ENCODE assay signal across 19 cellular contexts in genomic region chr18:47191956-47192355, GRCh38. TPM values are rescaled to one million over a fixed set of nuclear protein-coding genes. Genes with fewer than 3 reads are reported as not detected.
DNase-seq lines count a peak whose midpoint lies in the region; ATAC-seq, FAIRE-seq and TF ChIP-seq lines count a peak whose summit lies in the region.
"Had no signal": no experiment of that assay in that cellular context is flagged by ENCODE, and none has a peak within 500 bp of the region (broad histone marks: within the 10 kb centered on the region; RNA-seq: fewer than 3 reads in every experiment).

No MANE protein-coding gene starts in this region.

- POLR2A ChIA-PET in CD4-positive, alpha-beta memory T cell (lab: Charles Lee; ENCODE audit: partially characterized antibody) = no interaction called here

- no peaks in the 10 kb centered on the region for H3K4me1 ChIP-seq in CD4-positive, alpha-beta memory T cell (ENCODE audit: insufficient read depth, low read length)
- H3K4me1 ChIP-seq: heart right ventricle, left lung, stomach had no signal

- no peak for FAIRE-seq in RCC 7860 (lab: Jason Lieb, UNC)
- FAIRE-seq: astrocyte had no signal

- no peak for TF ChIP-seq CTCF in cardiac fibroblast (IDR thresholded peaks at IDR 0.05; ENCODE audit: low read depth, low read length)

- no peaks in the 10 kb centered on the region for H3K9me3 ChIP-seq in CD4-positive, alpha-beta memory T cell (ENCODE audit: control insufficient read depth in 1 of 2, low read length in 2 of 2)
- H3K9me3 ChIP-seq: heart right ventricle, left lung, stomach had no signal

- CTCF ChIA-PET in CD4-positive, alpha-beta memory T cell (lab: Charles Lee; ENCODE audit: partially characterized antibody) = interaction anchor here (2.7 kb wide), 1 partner anchor 13 kb away, joined by 14 read pairs; no protein-coding TSS in a partner anchor

- intact Hi-C loops in CD4-positive, alpha-beta memory T cell (cut with micrococcal nuclease) = no loop called here

- no peak overlapping the region for H3K4me3 ChIP-seq in cardiac fibroblast (replicated peaks in 1 of 2; ENCODE audit: low read depth in 2 of 2, low read length in 2 of 2)
- no peak overlapping the region for H3K4me3 ChIP-seq in CD4-positive, alpha-beta memory T cell (ENCODE audit: low read length in 2 of 2)
- H3K4me3 ChIP-seq: heart right ventricle, left lung, stomach had no signal

- no peak overlapping the region for H3K4me3 Mint-ChIP-seq in CD4-positive, alpha-beta memory T cell
- H3K4me3 Mint-ChIP-seq: activated CD4-positive, alpha-beta T cell treated with anti-CD3 and anti-CD28 coated beads, Interleukin-2, amount 10 ng/mL, durations not matched to agents 24 days and 14 days; natural killer cell had no signal

- H3K36me3 Mint-ChIP-seq in CD4-positive, alpha-beta memory T cell = no peaks in the 10 kb centered on the region
- H3K36me3 Mint-ChIP-seq: natural killer cell had no signal

- DNase-seq in GM03348 (ENCODE audit: low spot score) (peak; percentile 5), M059J (ENCODE audit: low read depth) (peak; percentile 32), cardiac fibroblast (ENCODE audit: low read depth in 2 of 2) (peak; percentile 16 to 66), kidney glomerular epithelial cell (lab: John Stamatoyannopoulos, UW) (peak; percentile 3), RCC 7860 (ENCODE audit: low spot score) (no peak)
- DNase-seq in CD4-positive, alpha-beta memory T cell = no peak
- DNase-seq: activated CD4-positive, alpha-beta T cell treated with anti-CD3 and anti-CD28 coated beads, Interleukin-2, amount 10 ng/mL, durations not matched to agents 24 days and 14 days; effector CD4-positive, alpha-beta T cell; heart right ventricle; left lung; natural killer cell; NCI-H2227 treated with DMSO at 0.1 percent for 48 hours; stomach had no signal

- ATAC-seq in GM21576 (IDR thresholded peaks at IDR 0.05; ENCODE audit: unreplicated experiment) = no peak
- ATAC-seq: heart right ventricle, left lung, natural killer cell, sciatic nerve had no signal

- H3K27me3 ChIP-seq in CD4-positive, alpha-beta memory T cell (ENCODE audit: insufficient read depth, low read length) = no peaks in the 10 kb centered on the region

- peaks cover 13 to 27% of the 10 kb centered on the region in 2 donors for H3K27me3 Mint-ChIP-seq in CD4-positive, alpha-beta memory T cell

- H3K27ac Mint-ChIP-seq in CD4-positive, alpha-beta memory T cell = no peak overlapping the region
- H3K27ac Mint-ChIP-seq: activated CD4-positive, alpha-beta T cell treated with anti-CD3 and anti-CD28 coated beads, Interleukin-2, amount 10 ng/mL, durations not matched to agents 24 days and 14 days; activated T-helper 2 cell treated with anti-CD3 and anti-CD28 coated beads, Interferon-gamma antibody, Interleukin-2, Interleukin-4, amounts not matched to agents 10 μg/mL and 5 μg/mL and 100 μg/mL, durations not matched to agents 14 hours and 24 hours and 36 hours; natural killer cell had no signal

- H3K4me1 Mint-ChIP-seq in CD4-positive, alpha-beta memory T cell = no peaks in the 10 kb centered on the region
- H3K4me1 Mint-ChIP-seq: natural killer cell had no signal

- no peaks in the 10 kb centered on the region for H3K36me3 ChIP-seq in CD4-positive, alpha-beta memory T cell (ENCODE audit: insufficient read depth, low read length)
- H3K36me3 ChIP-seq: heart right ventricle, left lung, stomach had no signal

- H3K27ac ChIP-seq in CD4-positive, alpha-beta memory T cell (ENCODE audit: low read depth, low read length) = no peak overlapping the region
- H3K27ac ChIP-seq: heart right ventricle, left lung, stomach had no signal

- peaks cover 0 to 2% (median 0%) of the 10 kb centered on the region in 8 donors for H3K9me3 Mint-ChIP-seq in CD4-positive, alpha-beta memory T cell
- H3K9me3 Mint-ChIP-seq: activated CD4-positive, alpha-beta T cell treated with anti-CD3 and anti-CD28 coated beads, Interleukin-2, amount 10 ng/mL, durations not matched to agents 24 days and 14 days; activated T-helper 2 cell treated with anti-CD3 and anti-CD28 coated beads, Interferon-gamma antibody, Interleukin-2, Interleukin-4, amounts not matched to agents 10 μg/mL and 5 μg/mL and 100 μg/mL, durations not matched to agents 14 hours and 24 hours and 36 hours; natural killer cell had no signal

RNA-seq across cellular contexts. Expression of gene IER3IP1, which starts 15.8 kb away (rescaled TPM):
- 38.8 and 46.5 TPM in 2 replicates for total RNA-seq in M059J (2014; rRNA removed; shearing (Covaris generic))
- total RNA-seq in CD4-positive, alpha-beta memory T cell = 1 to 10 TPM; 7.8 to 9.0 TPM
- 10 to 100 TPM; 17.3 to 30.9 TPM for polyA plus RNA-seq in CD4-positive, alpha-beta memory T cell

RNA-seq across cellular contexts. Expression of gene HDHD2, which starts 41.7 kb away (rescaled TPM):
- 15.5 and 21.3 TPM in 2 replicates for total RNA-seq in M059J (2014; rRNA removed; shearing (Covaris generic))
- 10 to 100 TPM; 34.2 to 36.5 TPM for total RNA-seq in CD4-positive, alpha-beta memory T cell
- 10 to 100 TPM; 40.5 to 62.6 TPM for polyA plus RNA-seq in CD4-positive, alpha-beta memory T cell

RNA-seq across cellular contexts. Expression of gene SKOR2, which starts 59.5 kb away (rescaled TPM):
- not detected in 2 replicates for total RNA-seq in M059J (2014; rRNA removed; shearing (Covaris generic))
- total RNA-seq in CD4-positive, alpha-beta memory T cell = not detected
- not detected for polyA plus RNA-seq in CD4-positive, alpha-beta memory T cell
- total RNA-seq: activated CD4-positive, alpha-beta T cell treated with anti-CD3 and anti-CD28 coated beads, Interleukin-2, amount 10 ng/mL, durations not matched to agents 24 days and 14 days; activated T-helper 2 cell treated with anti-CD3 and anti-CD28 coated beads, Interferon-gamma antibody, Interleukin-2, Interleukin-4, amounts not matched to agents 10 μg/mL and 5 μg/mL and 100 μg/mL, durations not matched to agents 14 hours and 24 hours and 36 hours; astrocyte; heart right ventricle; left lung; natural killer cell; OCI-LY7; sciatic nerve; stomach; T-helper 1 cell treated with Interleukin-12 subunit alpha and Interleukin-12 subunit beta and Interleukin-4 antibody, amounts not matched to agents 30 ng/mL and 1 ng/mL, for 36 hours had no signal
- polyA plus RNA-seq: heart right ventricle, stomach had no signal

Comparison
In these comparisons a context has a peak if more than half of its experiments do, and no peak if none do; other contexts are left out.
1. DNase-seq: peak in GM03348 (single experiment), M059J (single experiment), cardiac fibroblast (2 of 2) and kidney glomerular epithelial cell (single experiment); none in CD4-positive, alpha-beta memory T cell (0 of 5) and RCC 7860 (single experiment).